In genomic region chr20:1855690-1856089, GRCh38 we compare ENCODE assay signal across 2 cellular contexts.
TF ChIP-seq lines count a peak whose summit lies in the region.

No MANE protein-coding gene starts in this region.

TF ChIP-seq in HepG2, 621 proteins besides CTCF, POLR2A, EP300 and RAD21:
- TF ChIP-seq TBP (CRISPR knock-in tag; IDR thresholded peaks at IDR 0.05) (no peak), RCOR2 (CRISPR knock-in tag; IDR thresholded peaks at IDR 0.05) (no peak), GFI1 (CRISPR knock-in tag; IDR thresholded peaks at IDR 0.05; ENCODE audit: borderline replicate concordance) (no peak), ZC3H4 (CRISPR knock-in tag; IDR thresholded peaks at IDR 0.05; ENCODE audit: borderline replicate concordance) (no peak), ZNF354B (CRISPR knock-in tag; IDR thresholded peaks at IDR 0.05) (no peak), CEBPB (IDR thresholded peaks at IDR 0.05; ENCODE audit: borderline replicate concordance, low read depth, low read length) (peak; percentile 73), TFDP2 (CRISPR knock-in tag; IDR thresholded peaks at IDR 0.05) (no peak), ATF6 (CRISPR knock-in tag; conservative IDR thresholded peaks at IDR 0.05) (no peak), MYC (CRISPR knock-in tag; IDR thresholded peaks at IDR 0.05; ENCODE audit: borderline replicate concordance) (0 out of 2 replicates have a peak, but pooled peaks have one; percentile 1), ZBTB43 (CRISPR knock-in tag; conservative IDR thresholded peaks at IDR 0.05) (no peak), TOE1 (CRISPR knock-in tag; IDR thresholded peaks at IDR 0.05) (no peak)
- TF ChIP-seq, protein P1, sequence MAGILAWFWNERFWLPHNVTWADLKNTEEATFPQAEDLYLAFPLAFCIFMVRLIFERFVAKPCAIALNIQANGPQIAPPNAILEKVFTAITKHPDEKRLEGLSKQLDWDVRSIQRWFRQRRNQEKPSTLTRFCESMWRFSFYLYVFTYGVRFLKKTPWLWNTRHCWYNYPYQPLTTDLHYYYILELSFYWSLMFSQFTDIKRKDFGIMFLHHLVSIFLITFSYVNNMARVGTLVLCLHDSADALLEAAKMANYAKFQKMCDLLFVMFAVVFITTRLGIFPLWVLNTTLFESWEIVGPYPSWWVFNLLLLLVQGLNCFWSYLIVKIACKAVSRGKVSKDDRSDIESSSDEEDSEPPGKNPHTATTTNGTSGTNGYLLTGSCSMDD (CRISPR knock-in tag; IDR thresholded peaks at IDR 0.05) = no peak
TF ChIP-seq in HepG2: peak in this region for 2.

TF ChIP-seq in IMR-90, 13 proteins besides CTCF, POLR2A, EP300 and RAD21:
- TF ChIP-seq MXI1 (IDR thresholded peaks at IDR 0.05; ENCODE audit: borderline replicate concordance, low read depth, low read length) (no peak), CEBPB (IDR thresholded peaks at IDR 0.05; ENCODE audit: low read depth, low read length) (peak; percentile 44; the same call in 1 of the 2 replicates)
